ENCODE assay signal across 8 cellular contexts in genomic region chr17:36602030-36602737, GRCh38. TPM values are rescaled to one million over a fixed set of nuclear protein-coding genes. Genes with fewer than 3 reads are reported as not detected.
DNase-seq lines count a peak whose midpoint lies in the region; FAIRE-seq and TF ChIP-seq lines count a peak whose summit lies in the region.

No MANE protein-coding gene starts in this region.

- H3K9ac ChIP-seq in Loucy (ENCODE audit: low read depth, low read length, poor library complexity, severe bottlenecking) (peak overlapping the region; percentile 80), iPS-20b (ENCODE audit: low read depth, low read length) (peak overlapping the region; percentile 89)

- WGBS in small intestine, 3 donors = 0 to 3% (median 1%) methylated on average over 37 to 38 of the region's 38 CpGs

- peak overlapping the region; percentile 89 for H2AFZ ChIP-seq in Loucy (ENCODE audit: low read length)

- H3K4me1 ChIP-seq in Loucy (ENCODE audit: insufficient read depth, low read length, poor library complexity, severe bottlenecking) (peaks cover 23% of the 10 kb centered on the region), ascending aorta (peaks cover 3 to 20% of the 10 kb centered on the region in 2 donors), iPS-20b (ENCODE audit: insufficient read depth, low read length) (peaks cover 13% of the 10 kb centered on the region; the same call in 1 of the 2 replicates), small intestine (ENCODE audit: control insufficient read depth in 2 of 2, insufficient read depth in 1 of 2, low read depth in 1 of 2, low read length in 1 of 2) (peaks cover 5 to 6% of the 10 kb centered on the region in 2 donors)

- no peaks in the 10 kb centered on the region for H3K9me2 ChIP-seq in Loucy (replicated peaks; ENCODE audit: low read depth, low read length)

- peaks cover 10% of the 10 kb centered on the region for H4K20me1 ChIP-seq in Loucy (ENCODE audit: insufficient read depth, low read length, poor library complexity, severe bottlenecking)

- peak; percentile 16 to 17 for DNase-seq in activated CD4-positive, alpha-beta T cell treated with anti-CD3 and anti-CD28 coated beads for 4 hours
- no peak for DNase-seq in activated CD4-positive, alpha-beta T cell treated with anti-CD3 and anti-CD28 coated beads for 1 hour
- DNase-seq in ascending aorta (ENCODE audit: low spot score in 2 of 2) = no peak
- peak; percentile 45 for DNase-seq in small intestine
- no peak for DNase-seq in NCI-H226
- DNase-seq in D721Med (ENCODE audit: insufficient read length, low spot score) = no peak

- TF ChIP-seq CTCF in Loucy (conservative IDR thresholded peaks at IDR 0.05; ENCODE audit: low read length) (no peak), ascending aorta (IDR thresholded peaks at IDR 0.05) (no peak), D721Med (IDR thresholded peaks at IDR 0.05; ENCODE audit: insufficient read depth, missing control alignments) (no peak)

- peak overlapping the region; percentile 87 for H3K27ac ChIP-seq in ascending aorta
- no peak overlapping the region for H3K27ac ChIP-seq in iPS-20b (ENCODE audit: low read length)
- H3K27ac ChIP-seq in small intestine (ENCODE audit: low read depth in 1 of 2, low read length in 1 of 2) = peak overlapping the region; percentile 87 to 94

- peak overlapping the region; percentile 84 for H3K4me3 ChIP-seq in Loucy (ENCODE audit: low read length, poor library complexity, severe bottlenecking)
- H3K4me3 ChIP-seq in ascending aorta = peak overlapping the region; percentile 73 to 95
- H3K4me3 ChIP-seq in iPS-20b (ENCODE audit: low read length) = peak overlapping the region; percentile 90
- H3K4me3 ChIP-seq in small intestine (ENCODE audit: low read depth in 1 of 2, low read length in 2 of 2) = peak overlapping the region; percentile 63 to 71

- intact Hi-C loops in ascending aorta (cut with DNase I) = loop anchor here (2.0 to 5.0 kb wide), 4 partner anchors 345 to 1005 kb away; partner anchors contain the start of genes AATF, ACACA, SYNRG and TADA2A

- no peaks in the 10 kb centered on the region for H3K27me3 ChIP-seq in Loucy (ENCODE audit: insufficient read depth, low read length, poor library complexity, severe bottlenecking)
- no peaks in the 10 kb centered on the region for H3K27me3 ChIP-seq in ascending aorta
- peaks cover 8% of the 10 kb centered on the region; the same call in 1 of the 2 replicates for H3K27me3 ChIP-seq in iPS-20b (ENCODE audit: insufficient read depth, low read length)
- H3K27me3 ChIP-seq in small intestine (ENCODE audit: control insufficient read depth in 2 of 2, insufficient read depth in 2 of 2, low read length in 2 of 2) = no peaks in the 10 kb centered on the region

- H3K9me3 ChIP-seq in Loucy (ENCODE audit: insufficient read depth, low read depth, low read length) = no peaks in the 10 kb centered on the region
- no peaks in the 10 kb centered on the region for H3K9me3 ChIP-seq in ascending aorta
- H3K9me3 ChIP-seq in iPS-20b (ENCODE audit: insufficient read depth, low read depth, low read length) = no peaks in the 10 kb centered on the region
- H3K9me3 ChIP-seq in small intestine (ENCODE audit: control insufficient read depth, low read depth) = no peaks in the 10 kb centered on the region

- no peak for FAIRE-seq in small intestine (lab: Jason Lieb, UNC)
- no peak for FAIRE-seq in D721Med (lab: Jason Lieb, UNC)

- peaks cover 30% of the 10 kb centered on the region for H3K79me2 ChIP-seq in Loucy (ENCODE audit: insufficient read depth, low read length)

- H3K4me2 ChIP-seq in Loucy (ENCODE audit: low read depth, low read length, poor library complexity, severe bottlenecking) = peak overlapping the region; percentile 94

- no peaks in the 10 kb centered on the region for H3F3A ChIP-seq in Loucy (ENCODE audit: low read depth)

- H3K36me3 ChIP-seq in Loucy (ENCODE audit: insufficient read depth, low read length) (no peaks in the 10 kb centered on the region), ascending aorta (no peaks in the 10 kb centered on the region), iPS-20b (ENCODE audit: insufficient read depth, low read depth, low read length) (peaks cover 26% of the 10 kb centered on the region), small intestine (ENCODE audit: control insufficient read depth in 2 of 2, insufficient read depth in 2 of 2, low read length in 2 of 2) (peaks cover 3 to 9% of the 10 kb centered on the region in 2 donors)

RNA-seq across cellular contexts. Expression of gene MRM1, which starts 0.8 kb away (rescaled TPM):
- not detected for total RNA-seq in ascending aorta
- 10 to 100 TPM; 15.4 to 20.6 (median 16.8) TPM for polyA plus RNA-seq in small intestine

RNA-seq across cellular contexts. Expression of gene DHRS11, which starts 10.5 kb away (rescaled TPM):
- 11.8 TPM for total RNA-seq in ascending aorta
- 100 to 1,000 TPM; 195 to 654 (median 639) TPM for polyA plus RNA-seq in small intestine

RNA-seq across cellular contexts. Expression of gene GGNBP2, which starts 57.5 kb away (rescaled TPM):
- total RNA-seq in ascending aorta = 26.5 TPM
- 10 to 100 TPM; 40.1 to 64.9 (median 64.0) TPM for polyA plus RNA-seq in small intestine

Comparison
In these comparisons a context has a peak if more than half of its experiments do, and no peak if none do; other contexts are left out.
1. DNase-seq: peak in activated CD4-positive, alpha-beta T cell treated with anti-CD3 and anti-CD28 coated beads for 4 hours (2 of 2) and small intestine (single experiment); none in activated CD4-positive, alpha-beta T cell treated with anti-CD3 and anti-CD28 coated beads for 1 hour (single experiment), ascending aorta (0 of 2), NCI-H226 (single experiment) and D721Med (single experiment).
2. Peak in every context shown above with its lines, with median percentiles within 50 percentile points of each other: H3K4me3 ChIP-seq.